ENCODE assay signal across 24 cellular contexts in genomic region chr1:180923887-180924286, GRCh38. TPM values are rescaled to one million over a fixed set of nuclear protein-coding genes. Genes with fewer than 3 reads are reported as not detected.
A peak's percentile ranks its signal among the peaks of the same experiment; 100 is the strongest.
DNase-seq lines count a peak whose midpoint lies in the region; ATAC-seq and TF ChIP-seq lines count a peak whose summit lies in the region.
"Had no signal": no experiment of that assay in that cellular context is flagged by ENCODE, and none has a peak within 500 bp of the region (broad histone marks: within the 10 kb centered on the region; RNA-seq: fewer than 3 reads in every experiment).

No MANE protein-coding gene starts in this region.

- H3K4me1 ChIP-seq in foreskin keratinocyte: no peaks in the 10 kb centered on the region
- H3K4me1 ChIP-seq: A549, left lung had no signal

- H3K4me1 Mint-ChIP-seq in nephron progenitor cell: peaks cover 92% of the 10 kb centered on the region
- H3K4me1 Mint-ChIP-seq: activated CD4-positive, alpha-beta T cell treated with anti-CD3 and anti-CD28 coated beads for 36 hours had no signal

- H3K36me3 ChIP-seq in SK-N-MC (ENCODE audit: insufficient read depth, low read length): no peaks in the 10 kb centered on the region
- H3K36me3 ChIP-seq: adrenal gland, BE2C, breast epithelium, left lung, uterus had no signal

- H3K27ac ChIP-seq in SK-N-MC: no peak overlapping the region
- H3K27ac ChIP-seq in foreskin keratinocyte: peak overlapping the region; percentile 76
- H3K27ac ChIP-seq: A549, adrenal gland, breast epithelium, left lung, uterus had no signal

- peak overlapping the region; percentile 62 for H3K4me3 Mint-ChIP-seq in nephron progenitor cell
- H3K4me3 Mint-ChIP-seq: activated CD4-positive, alpha-beta T cell treated with anti-CD3 and anti-CD28 coated beads for 36 hours; activated T-cell treated with anti-CD3 and anti-CD28 coated beads, Interleukin-2, amount 50 U/mL, for 24 hours; mesothelial cell of epicardium; naive thymus-derived CD8-positive, alpha-beta T cell; T-helper 1 cell treated with Interleukin-12 subunit alpha and Interleukin-12 subunit beta and Interleukin-4 antibody, amounts not matched to agents 30 μg/mL and 1 μg/mL, for 36 hours had no signal

- no peaks in the 10 kb centered on the region for H3K9me3 Mint-ChIP-seq in nephron progenitor cell
- H3K9me3 Mint-ChIP-seq: activated T-cell treated with anti-CD3 and anti-CD28 coated beads, Interleukin-2, amount 50 U/mL, for 24 hours; mesothelial cell of epicardium; naive thymus-derived CD8-positive, alpha-beta T cell; T-helper 1 cell treated with Interleukin-12 subunit alpha and Interleukin-12 subunit beta and Interleukin-4 antibody, amounts not matched to agents 30 μg/mL and 1 μg/mL, for 36 hours had no signal

- H3K27me3 ChIP-seq in foreskin keratinocyte: no peaks in the 10 kb centered on the region
- H3K27me3 ChIP-seq: adrenal gland, BE2C, breast epithelium, left lung, uterus had no signal

- H3K4me3 ChIP-seq in SK-N-MC: peak overlapping the region; percentile 54
- H3K4me3 ChIP-seq: A549, adrenal gland, breast epithelium, left lung, uterus had no signal

- no peaks in the 10 kb centered on the region for H3K36me3 Mint-ChIP-seq in nephron progenitor cell (ENCODE audit: low read depth)
- H3K36me3 Mint-ChIP-seq: naive thymus-derived CD8-positive, alpha-beta T cell had no signal

- no peak overlapping the region for H3K9ac ChIP-seq in SK-N-MC (ENCODE audit: insufficient read length)

- no peak overlapping the region for H3K27ac Mint-ChIP-seq in nephron progenitor cell
- H3K27ac Mint-ChIP-seq: activated CD4-positive, alpha-beta T cell treated with anti-CD3 and anti-CD28 coated beads for 36 hours; activated T-cell treated with anti-CD3 and anti-CD28 coated beads, Interleukin-2, amount 50 U/mL, for 24 hours; mesothelial cell of epicardium; T-helper 1 cell treated with Interleukin-12 subunit alpha and Interleukin-12 subunit beta and Interleukin-4 antibody, amounts not matched to agents 30 μg/mL and 1 μg/mL, for 36 hours had no signal

- ATAC-seq in foreskin keratinocyte (peak; percentile 36), HG03457 (IDR thresholded peaks at IDR 0.05; ENCODE audit: unreplicated experiment) (no peak)
- ATAC-seq: A549; activated CD4-positive, alpha-beta T cell treated with anti-CD3 and anti-CD28 coated beads for 36 hours; naive thymus-derived CD8-positive, alpha-beta T cell had no signal

- TF ChIP-seq CTCF in foreskin keratinocyte (conservative IDR thresholded peaks at IDR 0.05) (no peak), nephron progenitor cell (IDR thresholded peaks at IDR 0.05) (no peak)

- no peaks in the 10 kb centered on the region for H3K9me3 ChIP-seq in SK-N-MC (ENCODE audit: low read depth, low read length)
- H3K9me3 ChIP-seq: A549, adrenal gland, BE2C, breast epithelium, left lung, uterus had no signal

- peak; percentile 54 for DNase-seq in CMK (ENCODE audit: low read depth)
- DNase-seq in SK-N-MC (ENCODE audit: low read depth, low spot score): no peak
- no peak for DNase-seq in foreskin keratinocyte
- no peak for DNase-seq in nephron progenitor cell
- DNase-seq in NCI-H1436 treated with DMSO at 0.1 percent for 48 hours (lab: John Stamatoyannopoulos, UW): no peak
- no peak for DNase-seq in NCI-H1092 (lab: John Stamatoyannopoulos, UW)
- no peak for DNase-seq in 8988T
- DNase-seq: activated CD4-positive, alpha-beta T cell treated with anti-CD3 and anti-CD28 coated beads for 36 hours; activated T-cell treated with anti-CD3 and anti-CD28 coated beads, Interleukin-2, amount 50 U/mL, for 24 hours; adrenal gland; BE2C; IMR-90; NCI-H146; NCI-H510A; stimulated activated CD4-positive, alpha-beta T cell treated with anti-CD3 and anti-CD28 coated beads, Interleukin-4, amount 100 ng/mL, for 4 hours; stimulated activated naive CD4-positive, alpha-beta T cell; uterus had no signal

- H3K27me3 Mint-ChIP-seq in nephron progenitor cell (ENCODE audit: low read depth, poor library complexity): peaks cover 4% of the 10 kb centered on the region
- H3K27me3 Mint-ChIP-seq: activated CD4-positive, alpha-beta T cell treated with anti-CD3 and anti-CD28 coated beads for 36 hours had no signal

RNA-seq across cellular contexts. Expression of gene KIAA1614, which starts 11.2 kb away (rescaled TPM):
- total RNA-seq in foreskin keratinocyte: 1.6 and 1.7 TPM in 2 replicates
- polyA plus RNA-seq in foreskin keratinocyte: 0.90 and 1.3 TPM in 2 replicates
